15 cellular contexts compared by ENCODE assay signal in the genomic region with DNA sequence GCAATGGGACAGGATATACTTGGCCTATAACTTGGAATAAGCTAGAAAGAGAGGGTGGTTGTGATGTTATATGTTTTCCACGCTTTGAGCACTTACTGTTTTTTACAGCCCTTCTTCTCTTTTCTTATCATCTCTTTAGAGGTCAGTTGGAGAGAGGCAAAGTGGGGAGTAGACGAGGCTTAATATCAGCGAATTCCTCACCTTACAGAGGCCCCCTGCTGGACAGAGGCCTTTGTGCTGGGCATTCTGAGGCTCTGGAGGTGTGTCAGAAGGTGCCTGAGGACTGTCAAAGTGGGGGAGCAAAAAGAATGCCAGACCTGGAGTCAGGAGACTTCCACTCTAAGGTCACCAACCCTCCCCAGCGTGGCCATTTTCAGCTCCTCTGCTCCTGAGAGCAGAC. TPM values are rescaled to one million over a fixed set of nuclear protein-coding genes. Genes with fewer than 3 reads are reported as not detected.
DNase-seq lines count a peak whose midpoint lies in the region; ATAC-seq and TF ChIP-seq lines count a peak whose summit lies in the region.
"Had no signal": no experiment of that assay in that cellular context is flagged by ENCODE, and none has a peak within 500 bp of the region (broad histone marks: within the 10 kb centered on the region; RNA-seq: fewer than 3 reads in every experiment).

No MANE protein-coding gene starts in this region.

- H3K27ac ChIP-seq in endodermal cell (ENCODE audit: low read depth, low read length) (no peak overlapping the region), mesenchymal stem cell (ENCODE audit: low read length, poor library complexity, severe bottlenecking) (no peak overlapping the region)
- H3K27ac ChIP-seq: breast epithelium, prostate gland had no signal

- H3K27me3 ChIP-seq in endodermal cell (ENCODE audit: control insufficient read depth, insufficient read depth, low read length, poor library complexity, severe bottlenecking) (no peaks in the 10 kb centered on the region), mesenchymal stem cell (ENCODE audit: control insufficient read depth in 1 of 2, insufficient read depth in 1 of 2, low read length in 2 of 2) (peaks cover 0 to 15% of the 10 kb centered on the region in 2 experiments)

- peaks cover 3% of the 10 kb centered on the region for H3K79me1 ChIP-seq in mesenchymal stem cell (replicated peaks; ENCODE audit: low read length, poor library complexity, severe bottlenecking)

- intact Hi-C loops in activated CD4-positive, alpha-beta T cell treated with anti-CD3 and anti-CD28 coated beads for 36 hours (cut with DNase I, micrococcal nuclease): no loop called here

- peak; percentile 63 for TF ChIP-seq CTCF in endodermal cell (conservative IDR thresholded peaks at IDR 0.05)
- TF ChIP-seq CTCF in retinal pigment epithelial cell (conservative IDR thresholded peaks at IDR 0.05; ENCODE audit: low read depth, low read length): peak; percentile 55

- H2AFZ ChIP-seq in mesenchymal stem cell (ENCODE audit: low read depth, low read length): no peak overlapping the region

- peak; percentile 7 for DNase-seq in activated CD4-positive, alpha-beta T cell treated with anti-CD3 and anti-CD28 coated beads for 36 hours
- DNase-seq in activated CD4-positive, alpha-beta T cell treated with anti-CD3 and anti-CD28 coated beads for 1 hour: no peak
- DNase-seq in NAMALWA (ENCODE audit: low spot score) (peak; percentile 6), endodermal cell (peak; percentile 68), retinal pigment epithelial cell (ENCODE audit: low read depth) (no peak), NCI-H187 treated with DMSO at 0.1 percent for 48 hours (lab: John Stamatoyannopoulos, UW) (no peak), mesenchymal stem cell (no peak)
- DNase-seq: activated CD4-positive, alpha-beta T cell treated with anti-CD3 and anti-CD28 coated beads, Interleukin-2, amount 50 U/mL, for 1 hour; DMS79; NCI-H1930; T-helper 1 cell had no signal

- no peak overlapping the region for H2BK120ac ChIP-seq in mesenchymal stem cell (ENCODE audit: low read depth, low read length)

- H3K9me3 ChIP-seq in endodermal cell (ENCODE audit: control insufficient read depth, low read length): no peaks in the 10 kb centered on the region
- H3K9me3 ChIP-seq in mesenchymal stem cell (ENCODE audit: control insufficient read depth, low read length): no peaks in the 10 kb centered on the region
- H3K9me3 ChIP-seq: breast epithelium, prostate gland had no signal

- H3K4me1 Mint-ChIP-seq in activated CD4-positive, alpha-beta T cell treated with anti-CD3 and anti-CD28 coated beads for 36 hours: peaks cover 12% of the 10 kb centered on the region
- peaks cover 4% of the 10 kb centered on the region for H3K4me1 Mint-ChIP-seq in endodermal cell
- H3K4me1 Mint-ChIP-seq: memory B cell had no signal

- no peak overlapping the region for H3K23ac ChIP-seq in mesenchymal stem cell (ENCODE audit: low read length in 2 of 2)

- H4K91ac ChIP-seq in mesenchymal stem cell (ENCODE audit: low read length): no peak overlapping the region

- H3K14ac ChIP-seq in mesenchymal stem cell (ENCODE audit: low read length in 2 of 2): no peak overlapping the region

- CTCF ChIA-PET in activated CD4-positive, alpha-beta T cell treated with anti-CD3 and anti-CD28 coated beads for 36 hours (lab: Charles Lee): no interaction called here

- H2BK12ac ChIP-seq in mesenchymal stem cell (ENCODE audit: low read length in 2 of 2): no peak overlapping the region

- no peak overlapping the region for H2AK5ac ChIP-seq in mesenchymal stem cell (ENCODE audit: low read length, severe bottlenecking)

- H3K4me3 ChIP-seq in endodermal cell (ENCODE audit: low read length): no peak overlapping the region
- H3K4me3 ChIP-seq in retinal pigment epithelial cell (ENCODE audit: low read length): no peak overlapping the region
- no peak overlapping the region for H3K4me3 ChIP-seq in mesenchymal stem cell (ENCODE audit: insufficient read depth in 1 of 2, low read depth in 1 of 2, low read length in 2 of 2)
- H3K4me3 ChIP-seq: breast epithelium, prostate gland had no signal

- H2BK5ac ChIP-seq in mesenchymal stem cell (ENCODE audit: low read depth, low read length, poor library complexity, severe bottlenecking): no peak overlapping the region

- 80% methylated on average over 3 of the region's 4 CpGs; no CpG with 5 or more reads in 1 of the 2 experiments for WGBS in endodermal cell (ENCODE audit: insufficient coverage in 1 of 2, insufficient read length in 1 of 2), 2 experiments
- WGBS in mesenchymal stem cell: 50% methylated on average over 2 of the region's 4 CpGs

- H3K18ac ChIP-seq in mesenchymal stem cell (ENCODE audit: low read depth in 1 of 2, low read length in 2 of 2): no peak overlapping the region

- H3K4me2 ChIP-seq in mesenchymal stem cell (ENCODE audit: low read length, poor library complexity, severe bottlenecking): no peak overlapping the region

- H4K8ac ChIP-seq in mesenchymal stem cell (ENCODE audit: low read length): no peak overlapping the region

- no peaks in the 10 kb centered on the region for H3K27me3 Mint-ChIP-seq in activated CD4-positive, alpha-beta T cell treated with anti-CD3 and anti-CD28 coated beads for 36 hours
- peaks cover 6% of the 10 kb centered on the region for H3K27me3 Mint-ChIP-seq in endodermal cell (ENCODE audit: insufficient read depth)
- H3K27me3 Mint-ChIP-seq: memory B cell had no signal

- no peaks in the 10 kb centered on the region for H3K36me3 Mint-ChIP-seq in activated CD4-positive, alpha-beta T cell treated with anti-CD3 and anti-CD28 coated beads for 36 hours (ENCODE audit: low read depth)
- no peaks in the 10 kb centered on the region for H3K36me3 Mint-ChIP-seq in endodermal cell (ENCODE audit: low read depth)
- H3K36me3 Mint-ChIP-seq: memory B cell had no signal

- no peak overlapping the region for H2BK15ac ChIP-seq in mesenchymal stem cell (ENCODE audit: low read depth, poor library complexity, severe bottlenecking)

- no peak for ATAC-seq in activated CD4-positive, alpha-beta T cell treated with anti-CD3 and anti-CD28 coated beads for 36 hours
- ATAC-seq in HG02840 (IDR thresholded peaks at IDR 0.05; ENCODE audit: low FRiP score, unreplicated experiment): no peak

- H3K4me1 ChIP-seq in endodermal cell (ENCODE audit: control insufficient read depth, insufficient read depth, low read length) (no peaks in the 10 kb centered on the region), mesenchymal stem cell (ENCODE audit: control insufficient read depth, insufficient read depth, low read depth, low read length) (no peaks in the 10 kb centered on the region)
- H3K4me1 ChIP-seq: breast epithelium, prostate gland had no signal

- no peaks in the 10 kb centered on the region for H3K9me3 Mint-ChIP-seq in activated CD4-positive, alpha-beta T cell treated with anti-CD3 and anti-CD28 coated beads for 36 hours (ENCODE audit: low read depth)
- peaks cover 58% of the 10 kb centered on the region for H3K9me3 Mint-ChIP-seq in endodermal cell
- H3K9me3 Mint-ChIP-seq: memory B cell had no signal

- no peak overlapping the region for H3K4ac ChIP-seq in mesenchymal stem cell (ENCODE audit: low read depth in 1 of 2, low read length in 2 of 2)

- H3K9ac ChIP-seq in endodermal cell (ENCODE audit: extremely low read depth, low read length, poor library complexity, severe bottlenecking) (no peak overlapping the region), mesenchymal stem cell (ENCODE audit: low read length) (no peak overlapping the region)

- POLR2A ChIA-PET in activated CD4-positive, alpha-beta T cell treated with anti-CD3 and anti-CD28 coated beads for 36 hours (lab: Charles Lee): no interaction called here

- H3K36me3 ChIP-seq in endodermal cell (ENCODE audit: control insufficient read depth, insufficient read depth, low read length) (no peaks in the 10 kb centered on the region), mesenchymal stem cell (ENCODE audit: control insufficient read depth in 1 of 2, insufficient read depth in 2 of 2, low read depth in 1 of 2, low read length in 2 of 2) (no peaks in the 10 kb centered on the region)
- H3K36me3 ChIP-seq: breast epithelium, prostate gland had no signal

- H3K27ac Mint-ChIP-seq in activated CD4-positive, alpha-beta T cell treated with anti-CD3 and anti-CD28 coated beads for 36 hours: no peak overlapping the region
- H3K27ac Mint-ChIP-seq in endodermal cell: no peak overlapping the region
- H3K27ac Mint-ChIP-seq: memory B cell had no signal

- H3K4me3 Mint-ChIP-seq in activated CD4-positive, alpha-beta T cell treated with anti-CD3 and anti-CD28 coated beads for 36 hours: no peak overlapping the region
- no peak overlapping the region for H3K4me3 Mint-ChIP-seq in endodermal cell
- H3K4me3 Mint-ChIP-seq: memory B cell had no signal

RNA-seq across cellular contexts. Expression of a gene that starts 42.5 kb away (rescaled TPM):
- total RNA-seq in activated CD4-positive, alpha-beta T cell treated with anti-CD3 and anti-CD28 coated beads for 36 hours: 1 to 10 TPM; 1.5 to 1.6 TPM
- under 1 TPM; 0.44 to 0.68 TPM for total RNA-seq in endodermal cell
- 3.5 TPM for polyA plus RNA-seq in endodermal cell (2013, experiment 1 of 2)
- polyA plus RNA-seq in endodermal cell (2013, experiment 2 of 2): 3.1 TPM
- polyA plus RNA-seq in mesenchymal stem cell (2013, experiment 1 of 2): 3.4 TPM
- 3.3 TPM for polyA plus RNA-seq in mesenchymal stem cell (2013, experiment 2 of 2)

Comparison
In these comparisons a context has a peak if more than half of its experiments do, and no peak if none do; other contexts are left out.
1. DNase-seq: peak in activated CD4-positive, alpha-beta T cell treated with anti-CD3 and anti-CD28 coated beads for 36 hours (single experiment), NAMALWA (single experiment) and endodermal cell (single experiment); none in activated CD4-positive, alpha-beta T cell treated with anti-CD3 and anti-CD28 coated beads for 1 hour (single experiment), retinal pigment epithelial cell (single experiment), NCI-H187 treated with DMSO at 0.1 percent for 48 hours (single experiment) and mesenchymal stem cell (single experiment).